ENCODE assay signal across 38 cellular contexts in the genomic region with DNA sequence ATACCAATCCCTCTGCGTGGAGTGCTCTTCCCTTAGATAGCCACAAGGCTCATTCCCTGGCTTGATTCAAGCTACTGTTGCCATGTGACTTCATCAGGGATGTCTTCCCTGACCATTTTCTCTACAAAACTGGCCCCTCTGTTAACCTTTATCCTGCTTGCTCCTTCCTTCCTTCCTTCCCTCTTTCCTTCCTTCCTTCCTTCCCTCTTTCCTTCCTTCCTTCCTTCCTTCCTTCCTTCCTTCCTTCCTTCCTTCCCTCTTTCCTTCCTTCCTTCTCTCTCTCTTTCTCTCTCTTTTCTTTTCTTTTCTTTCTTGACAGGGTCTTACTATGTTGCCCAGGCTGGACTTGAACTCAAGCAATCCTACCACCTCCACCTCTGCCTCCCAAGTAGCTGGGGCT. TPM values are rescaled to one million over a fixed set of nuclear protein-coding genes. Genes with fewer than 3 reads are reported as not detected.
"Had no signal": no experiment of that assay in that cellular context is flagged by ENCODE, and none has a peak within 500 bp of the region (broad histone marks: within the 10 kb centered on the region; RNA-seq: fewer than 3 reads in every experiment).

No MANE protein-coding gene starts in this region.

- H3K4me2 ChIP-seq: PC-9 had no signal

- H3K27ac ChIP-seq: PC-9, RWPE1, SJCRH30, SK-N-MC had no signal

- H3K27me3 ChIP-seq: SJCRH30 had no signal

- H3K4me1 ChIP-seq: SJCRH30 had no signal

- H3K36me3 ChIP-seq: SJCRH30 had no signal

- H3K9me3 ChIP-seq: SJCRH30 had no signal

- ATAC-seq: Panc1, Right ventricle myocardium inferior, SK-N-SH treated with all-trans-retinoic acid at 6 μM for 48 hours, T-cell had no signal

- FAIRE-seq: RCC 7860 had no signal

- DNase-seq: Karpas-422, NCI-H1048, NCI-H1092 treated with DMSO at 0.1 percent for 48 hours, NCI-H1105 treated with DMSO at 0.1 percent for 48 hours, NCI-H1417, NCI-H1436, NCI-H146, NCI-H1694, NCI-H187, NCI-H1930, NCI-H2029 treated with DMSO at 0.1 percent for 48 hours, NCI-H2081 treated with DMSO at 0.1 percent for 48 hours, NCI-H2107, NCI-H2171, NCI-H226, NCI-H446 treated with DMSO at 0.1 percent for 48 hours, NCI-H510A, NCI-H524, NCI-H526, NCI-H69, NCI-H748 treated with DMSO at 0.1 percent for 48 hours, NCI-H82, PC-9, SHP77, SIG-M5, SJCRH30, T-cell had no signal

- H2AFZ ChIP-seq: PC-9 had no signal

- H3K4me3 ChIP-seq: PC-9, SJCRH30, SK-N-MC had no signal

RNA-seq across cellular contexts. Expression of a gene that starts 6.2 kb away (rescaled TPM):
- total RNA-seq: OCI-LY7, PC-9 had no signal

RNA-seq across cellular contexts. Expression of a gene that starts 31.5 kb away (rescaled TPM):
- total RNA-seq: LHCN-M2, MCF 10A, OCI-LY7, PC-9, Right ventricle myocardium inferior, RPMI7951, SJCRH30, SK-MEL-5, T-cell had no signal
